Comparison of ENCODE assay signal across 8 cellular contexts in the genomic region with DNA sequence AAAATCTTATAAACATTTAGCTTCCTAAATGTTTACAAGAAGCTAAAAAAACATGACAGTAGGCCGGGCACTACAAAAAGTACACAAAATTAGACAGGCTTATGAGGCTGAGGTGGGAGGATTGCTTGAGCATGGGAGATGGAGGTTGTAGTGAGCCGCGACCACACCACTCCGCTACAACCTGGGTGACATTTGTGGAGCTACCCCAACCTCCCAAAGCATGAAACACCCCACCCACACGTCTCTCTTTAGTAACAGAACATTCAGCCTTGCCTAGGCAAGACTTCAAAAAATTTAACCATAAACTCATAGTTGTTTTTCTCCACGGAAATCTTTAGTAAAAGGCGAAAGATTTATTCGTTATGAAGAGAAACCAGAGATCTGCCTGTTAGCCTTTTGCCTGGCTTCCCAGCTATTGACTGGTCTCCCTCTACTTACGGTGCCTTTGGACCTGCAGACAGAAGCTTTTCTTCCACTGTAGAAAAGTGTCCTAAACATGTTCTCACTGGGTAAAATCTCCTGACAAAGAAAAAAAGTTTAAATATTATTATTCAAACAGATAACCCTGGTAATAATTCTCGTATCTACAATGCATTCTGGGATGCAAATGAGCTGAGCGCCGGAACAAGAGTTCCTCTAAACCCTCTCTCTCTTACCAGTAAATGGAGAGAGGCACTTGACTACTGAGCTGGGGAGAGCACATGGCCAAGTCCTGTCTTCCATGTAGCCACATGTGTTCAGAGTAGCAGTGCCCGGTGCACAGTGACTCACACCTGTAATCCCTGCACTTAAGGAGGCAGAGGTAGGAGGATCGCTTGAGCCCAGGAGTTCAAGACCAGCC. TPM values are rescaled to one million over a fixed set of nuclear protein-coding genes. Genes with fewer than 3 reads are reported as not detected.
DNase-seq lines count a peak whose midpoint lies in the region; ATAC-seq and TF ChIP-seq lines count a peak whose summit lies in the region.

No MANE protein-coding gene starts in this region.

- H3K9me1 ChIP-seq in IMR-90 (ENCODE audit: insufficient read depth, low read length) = peaks cover 4% of the 10 kb centered on the region; the same call in 1 of the 2 replicates

- peak; percentile 67 for ATAC-seq in GM21723 (IDR thresholded peaks at IDR 0.05; ENCODE audit: unreplicated experiment)
- ATAC-seq in IMR-90 (ENCODE audit: low read depth) = peak; percentile 79
- peak; percentile 65 to 85 for ATAC-seq in left cardiac atrium

- no peak overlapping the region for H2AK9ac ChIP-seq in IMR-90 (replicated peaks; ENCODE audit: low read depth, low read length, poor library complexity)

- DNase-seq in IMR-90 = peak; percentile 91
- DNase-seq in RPMI8226 = peak; percentile 89
- peak; percentile 61 for DNase-seq in activated gamma-delta T cell treated with anti-CD3 and anti-CD28 coated beads, Interleukin-2, amount 50 U/mL, for 16 hours (ENCODE audit: low read depth)
- DNase-seq in left cardiac atrium = no peak
- DNase-seq in putamen (ENCODE audit: low spot score) = no peak

- H4K8ac ChIP-seq in IMR-90 (ENCODE audit: low read depth in 2 of 2, low read length in 2 of 2) = peak overlapping the region in 1 of 2 experiments; percentile 46; a peak in 1 of 4 replicates

- H2BK120ac ChIP-seq in IMR-90 (ENCODE audit: low read depth, low read length) = peak overlapping the region; percentile 77

- no peaks in the 10 kb centered on the region for H3K27me3 ChIP-seq in IMR-90 (ENCODE audit: control insufficient read depth, insufficient read depth, low read length)

- dilution Hi-C loops in IMR-90 (cut with HindIII; ENCODE audit: low sequenced_read_pairs, unreplicated experiment) = no loop called here

- no peaks in the 10 kb centered on the region for H4K20me1 ChIP-seq in IMR-90 (ENCODE audit: insufficient read depth, low read length)

- H3K9ac ChIP-seq in ES-I3 (ENCODE audit: low read depth, low read length) (peak overlapping the region; percentile 9; the same call in 1 of the 2 replicates), IMR-90 (ENCODE audit: low read depth, low read length) (no peak overlapping the region)

- TSS peak; percentile 98 for BruUV-seq in IMR-90 (replicated peaks; lab: Mats Ljungman, UMichigan)

- H3K18ac ChIP-seq in IMR-90 (ENCODE audit: low read depth, low read length) = no peak overlapping the region

- no peaks in the 10 kb centered on the region for H3K79me1 ChIP-seq in IMR-90 (ENCODE audit: low read depth in 1 of 2, low read length in 2 of 2)

- no peak overlapping the region for H3K4ac ChIP-seq in IMR-90 (ENCODE audit: low read depth, low read length)

- no peak overlapping the region for H2BK15ac ChIP-seq in IMR-90 (ENCODE audit: low read depth, low read length)

- H2BK5ac ChIP-seq in IMR-90 (ENCODE audit: low read depth, low read length, poor library complexity, severe bottlenecking) = no peak overlapping the region

- peak; percentile 99 for TF ChIP-seq POLR2A in IMR-90 (IDR thresholded peaks at IDR 0.05; ENCODE audit: low read depth, low read length)

- H4K5ac ChIP-seq in IMR-90 (ENCODE audit: low read depth, low read length) = no peak overlapping the region

- H2AK5ac ChIP-seq in IMR-90 (ENCODE audit: low read depth, low read length) = peak overlapping the region; percentile 38; the same call in 1 of the 2 replicates

- H3K23ac ChIP-seq in IMR-90 (ENCODE audit: low read depth, low read length) = peak overlapping the region; percentile 59; the same call in 1 of the 2 replicates

- TF ChIP-seq RAD21 in IMR-90 (IDR thresholded peaks at IDR 0.05; ENCODE audit: low read length) = no peak

- H2AFZ ChIP-seq in IMR-90 (replicated peaks; ENCODE audit: low read length, poor library complexity) = peak overlapping the region; percentile 81

- CTCF ChIA-PET in IMR-90 (lab: Yijun Ruan, JAX) = interaction anchor here (1.2 kb wide), 1 partner anchor 9 kb away, joined by 5 read pairs; a partner anchor contains a TSS

- no CpG with 5 or more reads among the region's 14 CpGs for WGBS in IMR-90 (ENCODE audit: extremely low coverage in 2 of 2, insufficient read length in 1 of 2), 2 experiments

- H3K9me3 ChIP-seq in ES-I3 (ENCODE audit: control insufficient read depth, insufficient read depth, low read length) = no peaks in the 10 kb centered on the region
- no peaks in the 10 kb centered on the region for H3K9me3 ChIP-seq in IMR-90 (ENCODE audit: control insufficient read depth, insufficient read depth, low read length)

- H3K27ac ChIP-seq in IMR-90 (ENCODE audit: insufficient read depth, low read length) (no peak overlapping the region), skin epidermis (peak overlapping the region in 18 of 21 experiments; percentile 16 to 92 (median 70))

- peak overlapping the region; percentile 56; the same call in 1 of the 2 replicates for H4K91ac ChIP-seq in IMR-90 (ENCODE audit: insufficient read depth, low read depth, low read length)

- intact Hi-C loops in IMR-90 (cut with micrococcal nuclease) = no loop called here
- intact Hi-C loops in left cardiac atrium (cut with DNase I) = no loop called here

- in situ Hi-C loops in IMR-90 (cut with MboI; ENCODE audit: low sequenced_read_pairs) = no loop called here

- TF ChIP-seq CTCF in IMR-90 (conservative IDR thresholded peaks at IDR 0.05; ENCODE audit: low read depth, low read length) = no peak

- POLR2A ChIA-PET in IMR-90 (lab: Charles Lee; ENCODE audit: unreplicated experiment) = interaction anchor here (0.6 to 1.7 kb wide), 4 partner anchors 9 to 1071 kb away, joined by 3 to 9 read pairs (median 8); no protein-coding TSS in a partner anchor

- no peaks in the 10 kb centered on the region for H3K36me3 ChIP-seq in ES-I3 (ENCODE audit: insufficient read depth, low read length)
- H3K36me3 ChIP-seq in IMR-90 (ENCODE audit: control insufficient read depth, insufficient read depth, low read length) = no peaks in the 10 kb centered on the region

- no peak overlapping the region for H3K14ac ChIP-seq in IMR-90 (replicated peaks; ENCODE audit: low read depth, low read length)

- H3K4me3 ChIP-seq in IMR-90 (ENCODE audit: insufficient read depth, low read depth, low read length) (no peak overlapping the region), skin epidermis (no peak overlapping the region)

- 0 out of 2 replicates have a peak overlapping the region, but pooled peaks have one; percentile 19 for H3K56ac ChIP-seq in IMR-90 (ENCODE audit: extremely low read depth, insufficient read depth, low read length)

- H2BK20ac ChIP-seq in IMR-90 (ENCODE audit: low read depth, low read length) = peak overlapping the region; percentile 80; the same call in 1 of the 2 replicates

- H3K4me1 ChIP-seq in ES-I3 (ENCODE audit: insufficient read depth, low read length) = no peaks in the 10 kb centered on the region
- peaks cover 6% of the 10 kb centered on the region for H3K4me1 ChIP-seq in IMR-90 (ENCODE audit: control insufficient read depth, insufficient read depth, low read length)

- peak overlapping the region; percentile 37; the same call in 1 of the 2 replicates for H3K4me2 ChIP-seq in IMR-90 (ENCODE audit: low read depth, low read length)

TF ChIP-seq in IMR-90, 13 proteins besides CTCF, POLR2A, EP300 and RAD21 (continues in another document):
- TF ChIP-seq MAFK (IDR thresholded peaks at IDR 0.05; ENCODE audit: low read depth, low read length) (no peak), NFE2L2 (IDR thresholded peaks at IDR 0.05; ENCODE audit: low read depth, low read length) (no peak), CEBPB (IDR thresholded peaks at IDR 0.05; ENCODE audit: low read depth, low read length) (no peak), FOS (IDR thresholded peaks at IDR 0.05; ENCODE audit: low read depth, low read length) (no peak), BHLHE40 (IDR thresholded peaks at IDR 0.05; ENCODE audit: low read depth, low read length) (no peak)
- TF ChIP-seq, protein P1, sequence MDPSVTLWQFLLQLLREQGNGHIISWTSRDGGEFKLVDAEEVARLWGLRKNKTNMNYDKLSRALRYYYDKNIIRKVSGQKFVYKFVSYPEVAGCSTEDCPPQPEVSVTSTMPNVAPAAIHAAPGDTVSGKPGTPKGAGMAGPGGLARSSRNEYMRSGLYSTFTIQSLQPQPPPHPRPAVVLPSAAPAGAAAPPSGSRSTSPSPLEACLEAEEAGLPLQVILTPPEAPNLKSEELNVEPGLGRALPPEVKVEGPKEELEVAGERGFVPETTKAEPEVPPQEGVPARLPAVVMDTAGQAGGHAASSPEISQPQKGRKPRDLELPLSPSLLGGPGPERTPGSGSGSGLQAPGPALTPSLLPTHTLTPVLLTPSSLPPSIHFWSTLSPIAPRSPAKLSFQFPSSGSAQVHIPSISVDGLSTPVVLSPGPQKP (IDR thresholded peaks at IDR 0.05; ENCODE audit: borderline replicate concordance, low read depth, low read length) = no peak

RNA-seq across cellular contexts. Expression of a gene that starts 9.2 kb away (rescaled TPM):
- not detected in 2 replicates for total RNA-seq in IMR-90 (2012; rRNA removed)
- polyA plus RNA-seq in IMR-90 (2012; rRNA removed) = not detected in 2 replicates
- not detected in 2 replicates for polyA plus RNA-seq in IMR-90 (2012; cell fraction: cytosol; rRNA removed)
- not detected in 2 replicates for polyA plus RNA-seq in IMR-90 (2012; cell fraction: nucleus; rRNA removed; ENCODE audit: low replicate concordance)
- total RNA-seq in left cardiac atrium = not detected

RNA-seq across cellular contexts. Expression of a gene that starts 17.9 kb away (rescaled TPM):
- 40.5 and 45.0 TPM in 2 replicates for total RNA-seq in IMR-90 (2012; rRNA removed)
- polyA plus RNA-seq in IMR-90 (2012; rRNA removed) = 30.7 and 31.6 TPM in 2 replicates
- 8.4 and 16.7 TPM in 2 replicates for polyA plus RNA-seq in IMR-90 (2012; cell fraction: cytosol; rRNA removed)
- 20.0 and 30.2 TPM in 2 replicates for polyA plus RNA-seq in IMR-90 (2012; cell fraction: nucleus; rRNA removed; ENCODE audit: low replicate concordance)
- total RNA-seq in left cardiac atrium = 1 to 10 TPM; 1.2 TPM

RNA-seq across cellular contexts. Expression of a gene that starts 47.2 kb away (rescaled TPM):
- 0.28 and 0.36 TPM in 2 replicates for total RNA-seq in IMR-90 (2012; rRNA removed)
- polyA plus RNA-seq in IMR-90 (2012; rRNA removed) = 0.72 and 1.1 TPM in 2 replicates
- polyA plus RNA-seq in IMR-90 (2012; cell fraction: cytosol; rRNA removed) = 0.33 TPM in 1 of 2 replicates, not detected in the other
- 15.3 and 21.0 TPM in 2 replicates for polyA plus RNA-seq in IMR-90 (2012; cell fraction: nucleus; rRNA removed; ENCODE audit: low replicate concordance)
- 1 to 10 TPM in 1 of 2 donors, under 1 TPM in 1; 0.16 to 1.2 TPM for total RNA-seq in left cardiac atrium

RNA-seq across cellular contexts. Expression of a gene that starts 47.5 kb away (rescaled TPM):
- total RNA-seq in IMR-90 (2012; rRNA removed) (2.2 and 2.7 TPM in 2 replicates), left cardiac atrium (10 to 100 TPM; 11.1 to 11.4 TPM)
- polyA plus RNA-seq in IMR-90 (2012; rRNA removed) = 6.3 and 8.1 TPM in 2 replicates
- polyA plus RNA-seq in IMR-90 (2012; cell fraction: cytosol; rRNA removed) = 6.7 and 9.4 TPM in 2 replicates
- polyA plus RNA-seq in IMR-90 (2012; cell fraction: nucleus; rRNA removed; ENCODE audit: low replicate concordance) = 3.1 and 5.5 TPM in 2 replicates

RNA-seq across cellular contexts. Expression of a gene that starts 53.6 kb away (rescaled TPM):
- total RNA-seq in IMR-90 (2012; rRNA removed) (1,837 and 2,171 TPM in 2 replicates), left cardiac atrium (100 to 1,000 TPM; 950 to 999 TPM)
- 2,128 and 2,255 TPM in 2 replicates for polyA plus RNA-seq in IMR-90 (2012; rRNA removed)
- 2,467 and 3,082 TPM in 2 replicates for polyA plus RNA-seq in IMR-90 (2012; cell fraction: cytosol; rRNA removed)
- 595 and 1,006 TPM in 2 replicates for polyA plus RNA-seq in IMR-90 (2012; cell fraction: nucleus; rRNA removed; ENCODE audit: low replicate concordance)

Comparison
In these comparisons a context has a peak if more than half of its experiments do, and no peak if none do; other contexts are left out.
1. DNase-seq: peak in IMR-90 (single experiment), RPMI8226 (single experiment) and activated gamma-delta T cell treated with anti-CD3 and anti-CD28 coated beads, Interleukin-2, amount 50 U/mL, for 16 hours (single experiment); none in left cardiac atrium (single experiment) and putamen (single experiment).
2. RNA of a gene that starts 17.9 kb away (total RNA-seq): 40.5 to 45.0 TPM in IMR-90; 1.2 TPM in left cardiac atrium; every median in the first group is over 10 times any median in the second.
3. Peak in every context shown above with its lines, with median percentiles within 50 percentile points of each other: ATAC-seq.